7 cellular contexts compared by ENCODE assay signal in genomic region chr15:68930268-68931022, GRCh38. TPM values are rescaled to one million over a fixed set of nuclear protein-coding genes. Genes with fewer than 3 reads are reported as not detected.
DNase-seq lines count a peak whose midpoint lies in the region; ATAC-seq and TF ChIP-seq lines count a peak whose summit lies in the region.

TSS of gene SPESP1 (plus strand) at chr15:68930525. CDS start at chr15:68930654, 129 bp downstream.

- no peak within 1 kb of the TSS for H3K4me3 ChIP-seq in body of pancreas

- H3K27ac Mint-ChIP-seq in T-helper 1 cell treated with Interleukin-12 subunit alpha and Interleukin-12 subunit beta and Interleukin-4 antibody, amounts not matched to agents 30 μg/mL and 1 μg/mL, for 36 hours: no peak within 1 kb of the TSS

- intact Hi-C loops in body of pancreas (cut with DNase I): no loop called here

- H3K4me1 ChIP-seq in body of pancreas: peaks cover 4% of the 10 kb centered on the region

- no peaks in the 10 kb centered on the region for H3K36me3 ChIP-seq in body of pancreas (replicated peaks in 1 of 2; ENCODE audit: insufficient read depth in 1 of 2, low read depth in 2 of 2)

- H3K9me3 ChIP-seq in body of pancreas: no peaks in the 10 kb centered on the region

- peak within 1 kb of the TSS; percentile 9 for H3K4me3 Mint-ChIP-seq in T-helper 1 cell treated with Interleukin-12 subunit alpha and Interleukin-12 subunit beta and Interleukin-4 antibody, amounts not matched to agents 30 μg/mL and 1 μg/mL, for 36 hours

- TF ChIP-seq CTCF in body of pancreas (IDR thresholded peaks at IDR 0.05): no peak

- ATAC-seq in body of pancreas: peak; percentile 68

- H3K27me3 ChIP-seq in body of pancreas: no peaks in the 10 kb centered on the region

- H3K27ac ChIP-seq in body of pancreas: no peak within 1 kb of the TSS

- no peaks in the 10 kb centered on the region for H3K9me3 Mint-ChIP-seq in T-helper 1 cell treated with Interleukin-12 subunit alpha and Interleukin-12 subunit beta and Interleukin-4 antibody, amounts not matched to agents 30 μg/mL and 1 μg/mL, for 36 hours

- no peaks in the 10 kb centered on the region for H3K36me3 Mint-ChIP-seq in T-helper 1 cell treated with Interleukin-12 subunit alpha and Interleukin-12 subunit beta and Interleukin-4 antibody, amounts not matched to agents 30 μg/mL and 1 μg/mL, for 36 hours (ENCODE audit: low read depth)

- H3K4me1 Mint-ChIP-seq in T-helper 1 cell treated with Interleukin-12 subunit alpha and Interleukin-12 subunit beta and Interleukin-4 antibody, amounts not matched to agents 30 μg/mL and 1 μg/mL, for 36 hours (ENCODE audit: low read depth): peaks cover 1% of the 10 kb centered on the region

- H3K27me3 Mint-ChIP-seq in T-helper 1 cell treated with Interleukin-12 subunit alpha and Interleukin-12 subunit beta and Interleukin-4 antibody, amounts not matched to agents 30 μg/mL and 1 μg/mL, for 36 hours (ENCODE audit: low read depth): peaks cover 14% of the 10 kb centered on the region

- WGBS in body of pancreas, 2 donors: 56 to 61% methylated on average over 41 to 60 of the region's 72 CpGs

- TF ChIP-seq POLR2A in body of pancreas (IDR thresholded peaks at IDR 0.05): peak in 1 of 3 donors; percentile 31

- DNase-seq in body of pancreas (peak; percentile 22 to 66 (median 50)), left kidney (ENCODE audit: low read depth, low spot score) (peak; percentile 83), GM19238 (ENCODE audit: insufficient read length, low spot score) (no peak), NCI-H1417 treated with DMSO at 0.1 percent for 48 hours (lab: John Stamatoyannopoulos, UW) (no peak), NCI-H345 (lab: John Stamatoyannopoulos, UW) (no peak)
- DNase-seq in stimulated activated CD8-positive, alpha-beta memory T cell treated with anti-CD3 and anti-CD28 coated beads, Interleukin-12 subunit alpha, Interleukin-12 subunit beta, amount 100 ng/mL, for 1 hour (ENCODE audit: low read depth): peak; percentile 15

RNA-seq across cellular contexts. Expression of gene SPESP1, which starts in this region (rescaled TPM):
- total RNA-seq in body of pancreas: 1 to 10 TPM in 1 of 2 donors, not detected in 1; 2.1 TPM

Comparison
In these comparisons a context has a peak if more than half of its experiments do, and no peak if none do; other contexts are left out.
1. DNase-seq: peak in body of pancreas (4 of 4), left kidney (single experiment) and stimulated activated CD8-positive, alpha-beta memory T cell treated with anti-CD3 and anti-CD28 coated beads, Interleukin-12 subunit alpha, Interleukin-12 subunit beta, amount 100 ng/mL, for 1 hour (single experiment); none in GM19238 (single experiment), NCI-H1417 treated with DMSO at 0.1 percent for 48 hours (single experiment) and NCI-H345 (single experiment).